Comparison of ENCODE assay signal across 14 cellular contexts in the genomic region with DNA sequence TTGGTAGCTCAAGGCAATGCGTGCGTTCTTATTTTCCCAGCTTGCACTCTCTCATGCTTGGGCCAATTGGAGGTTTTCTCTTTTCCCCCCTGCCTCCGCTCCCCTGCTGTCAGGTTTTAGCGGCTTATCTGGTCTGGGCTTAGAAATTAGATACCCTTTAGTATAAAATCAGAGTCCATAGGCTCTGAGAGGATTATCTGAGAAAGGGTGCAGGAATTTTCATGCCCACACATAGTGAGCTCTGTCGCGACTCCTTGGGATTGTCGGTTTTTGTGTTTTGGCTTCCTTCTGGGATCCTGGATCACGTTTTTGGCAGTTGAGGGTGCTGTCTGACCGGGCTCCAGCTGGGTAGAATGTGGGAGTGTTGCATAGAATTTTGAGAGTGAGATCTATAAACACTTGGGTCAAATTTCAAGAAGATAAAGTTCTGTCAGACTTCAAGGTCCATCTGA. TPM values are rescaled to one million over a fixed set of nuclear protein-coding genes. Genes with fewer than 3 reads are reported as not detected.
DNase-seq lines count a peak whose midpoint lies in the region; ATAC-seq and TF ChIP-seq lines count a peak whose summit lies in the region.
"Had no signal": no experiment of that assay in that cellular context is flagged by ENCODE, and none has a peak within 500 bp of the region (broad histone marks: within the 10 kb centered on the region; RNA-seq: fewer than 3 reads in every experiment).

No MANE protein-coding gene starts in this region.

- no peaks in the 10 kb centered on the region for H3K9me3 ChIP-seq in WERI-Rb-1 (ENCODE audit: severe bottlenecking)
- H3K9me3 ChIP-seq in parathyroid adenoma (ENCODE audit: control insufficient read depth, low read length), result no peaks in the 10 kb centered on the region
- no peaks in the 10 kb centered on the region for H3K9me3 ChIP-seq in psoas muscle
- H3K9me3 ChIP-seq in effector memory CD4-positive, alpha-beta T cell (ENCODE audit: control insufficient read depth, low read length), result no peaks in the 10 kb centered on the region
- H3K9me3 ChIP-seq: BE2C, esophagus muscularis mucosa had no signal

- ATAC-seq in psoas muscle, result no peak

- peak; percentile 65 for DNase-seq in DMS 273 treated with DMSO at 0.1 percent for 48 hours (lab: John Stamatoyannopoulos, UW)
- DNase-seq in WERI-Rb-1, result peak; percentile 78
- no peak for DNase-seq in glutamatergic neuron
- DNase-seq in NK-92 (lab: John Stamatoyannopoulos, UW; ENCODE audit: unreplicated experiment), result no peak
- no peak for DNase-seq in SHP77 treated with DMSO at 0.1 percent for 48 hours (lab: John Stamatoyannopoulos, UW)
- DNase-seq in psoas muscle, result no peak
- no peak for DNase-seq in effector memory CD4-positive, alpha-beta T cell
- DNase-seq: BE2C; islet precursor cell; Karpas-422; NCI-H1694; stimulated activated CD8-positive, alpha-beta memory T cell treated with anti-CD3 and anti-CD28 coated beads, Interleukin-4, amount 100 ng/mL, for 48 hours had no signal

- H3K27me3 ChIP-seq in WERI-Rb-1 (ENCODE audit: insufficient read depth, low read depth, severe bottlenecking), result no peaks in the 10 kb centered on the region
- no peaks in the 10 kb centered on the region for H3K27me3 ChIP-seq in parathyroid adenoma (ENCODE audit: control insufficient read depth, insufficient read depth, low read length)
- H3K27me3 ChIP-seq in psoas muscle (ENCODE audit: insufficient read depth in 3 of 3, low read length in 2 of 3), result no peaks in the 10 kb centered on the region
- H3K27me3 ChIP-seq in effector memory CD4-positive, alpha-beta T cell (replicated peaks; ENCODE audit: control insufficient read depth, insufficient read depth, low read length, poor library complexity, severe bottlenecking), result no peaks in the 10 kb centered on the region
- H3K27me3 ChIP-seq: BE2C, esophagus muscularis mucosa had no signal

- H3K36me3 ChIP-seq in WERI-Rb-1, result peaks cover 77% of the 10 kb centered on the region
- no peaks in the 10 kb centered on the region for H3K36me3 ChIP-seq in parathyroid adenoma (ENCODE audit: control insufficient read depth, insufficient read depth, low read length)
- H3K36me3 ChIP-seq in psoas muscle (ENCODE audit: insufficient read depth in 1 of 2, low read depth in 1 of 2), result peaks cover 0 to 22% of the 10 kb centered on the region in 2 donors
- no peaks in the 10 kb centered on the region for H3K36me3 ChIP-seq in effector memory CD4-positive, alpha-beta T cell (ENCODE audit: control insufficient read depth, insufficient read depth, low read length)

- intact Hi-C loops in psoas muscle (cut with DNase I), result loop anchor here in 1 of 2 donors (10.0 kb wide), 1 partner anchor 140 kb away; a partner anchor contains a TSS

- H3K4me2 ChIP-seq in parathyroid adenoma (ENCODE audit: low read length), result peak overlapping the region; percentile 49

- no peak overlapping the region for H3K9ac ChIP-seq in parathyroid adenoma

- H3K79me2 ChIP-seq in parathyroid adenoma, result no peaks in the 10 kb centered on the region

- peak overlapping the region; percentile 49 for H3K27ac Mint-ChIP-seq in glutamatergic neuron (ENCODE audit: unreplicated experiment)

- no peaks in the 10 kb centered on the region for H3K9me3 Mint-ChIP-seq in glutamatergic neuron (ENCODE audit: unreplicated experiment)

- H3K4me1 ChIP-seq in parathyroid adenoma, result peaks cover 13% of the 10 kb centered on the region
- peaks cover 10% of the 10 kb centered on the region for H3K4me1 ChIP-seq in psoas muscle
- H3K4me1 ChIP-seq in effector memory CD4-positive, alpha-beta T cell (ENCODE audit: control insufficient read depth, insufficient read depth, low read length, poor library complexity, severe bottlenecking), result no peaks in the 10 kb centered on the region
- H3K4me1 ChIP-seq: BE2C had no signal

- peak overlapping the region; percentile 53 for H3K4me3 Mint-ChIP-seq in glutamatergic neuron (ENCODE audit: unreplicated experiment)

- no peaks in the 10 kb centered on the region for H3K27me3 Mint-ChIP-seq in glutamatergic neuron (ENCODE audit: unreplicated experiment)

- peak overlapping the region; percentile 63 for H2AFZ ChIP-seq in parathyroid adenoma

- 42 to 63% (median 48%) methylated on average over 9 of the region's 9 CpGs for WGBS in psoas muscle, 3 donors

- H3K4me3 ChIP-seq in WERI-Rb-1 (ENCODE audit: low read depth, low read length) (peak overlapping the region; percentile 13; the same call in 1 of the 2 replicates), parathyroid adenoma (ENCODE audit: low read depth, low read length) (no peak overlapping the region), psoas muscle (no peak overlapping the region)
- H3K4me3 ChIP-seq in effector memory CD4-positive, alpha-beta T cell (ENCODE audit: insufficient read depth, low read depth, low read length, poor library complexity, severe bottlenecking), result no peak overlapping the region
- H3K4me3 ChIP-seq: esophagus muscularis mucosa had no signal

- H3K27ac ChIP-seq in WERI-Rb-1 (peak overlapping the region; percentile 62), parathyroid adenoma (peak overlapping the region; percentile 9), psoas muscle (no peak overlapping the region)
- H3K27ac ChIP-seq in effector memory CD4-positive, alpha-beta T cell (ENCODE audit: insufficient read depth, low read length, poor library complexity, severe bottlenecking), result no peak overlapping the region

- H3K4me1 Mint-ChIP-seq in glutamatergic neuron (ENCODE audit: low read depth, unreplicated experiment), result peaks cover 14% of the 10 kb centered on the region

- H3K36me3 Mint-ChIP-seq in glutamatergic neuron (ENCODE audit: unreplicated experiment), result no peaks in the 10 kb centered on the region

- no peak for TF ChIP-seq CTCF in WERI-Rb-1 (IDR thresholded peaks at IDR 0.05; ENCODE audit: low read depth, low read length)
- TF ChIP-seq CTCF in glutamatergic neuron (IDR thresholded peaks at IDR 0.05; ENCODE audit: partially characterized antibody, unreplicated experiment), result no peak
- peak; percentile 5 for TF ChIP-seq CTCF in parathyroid adenoma (IDR thresholded peaks at IDR 0.05)
- TF ChIP-seq CTCF in psoas muscle (IDR thresholded peaks at IDR 0.05), result no peak

RNA-seq across cellular contexts. Expression of a gene that starts 12.4 kb away (rescaled TPM):
- 20.5 TPM for total RNA-seq in glutamatergic neuron (ENCODE audit: unreplicated experiment)
- total RNA-seq in psoas muscle, result 10 to 100 TPM in 1 of 4 donors, 1 to 10 TPM in 3; 5.6 to 10.3 (median 7.7) TPM
- 10 to 100 TPM in 1 of 3 donors, 1 to 10 TPM in 2; 5.9 to 12.8 (median 6.4) TPM for polyA plus RNA-seq in psoas muscle

RNA-seq across cellular contexts. Expression of a gene that starts 14.5 kb away (rescaled TPM):
- total RNA-seq in glutamatergic neuron (ENCODE audit: unreplicated experiment) (56.3 TPM), psoas muscle (10 to 100 TPM; 16.0 to 26.6 (median 21.6) TPM)
- polyA plus RNA-seq in psoas muscle, result 10 to 100 TPM; 18.2 to 85.6 (median 27.1) TPM

RNA-seq across cellular contexts. Expression of a gene that starts 42.8 kb away (rescaled TPM):
- total RNA-seq in glutamatergic neuron (ENCODE audit: unreplicated experiment), result 47.9 TPM
- total RNA-seq in psoas muscle, result 100 to 1,000 TPM; 120 to 170 (median 132) TPM
- polyA plus RNA-seq in psoas muscle, result 100 to 1,000 TPM; 110 to 274 (median 191) TPM

RNA-seq across cellular contexts. Expression of a gene that starts 57.3 kb away (rescaled TPM):
- total RNA-seq in glutamatergic neuron (ENCODE audit: unreplicated experiment) (118 TPM), psoas muscle (10 to 100 TPM; 32.3 to 47.7 (median 39.5) TPM)
- 10 to 100 TPM; 33.4 to 56.4 (median 51.3) TPM for polyA plus RNA-seq in psoas muscle

Comparison
In these comparisons a context has a peak if more than half of its experiments do, and no peak if none do; other contexts are left out.
1. DNase-seq: peak in DMS 273 treated with DMSO at 0.1 percent for 48 hours (single experiment) and WERI-Rb-1 (single experiment); none in glutamatergic neuron (single experiment), NK-92 (single experiment), SHP77 treated with DMSO at 0.1 percent for 48 hours (single experiment), psoas muscle (0 of 2) and effector memory CD4-positive, alpha-beta T cell (0 of 3).
2. H3K27ac ChIP-seq: peak in WERI-Rb-1 (single experiment) and parathyroid adenoma (single experiment); none in psoas muscle (single experiment) and effector memory CD4-positive, alpha-beta T cell (single experiment).